In the genomic region with DNA sequence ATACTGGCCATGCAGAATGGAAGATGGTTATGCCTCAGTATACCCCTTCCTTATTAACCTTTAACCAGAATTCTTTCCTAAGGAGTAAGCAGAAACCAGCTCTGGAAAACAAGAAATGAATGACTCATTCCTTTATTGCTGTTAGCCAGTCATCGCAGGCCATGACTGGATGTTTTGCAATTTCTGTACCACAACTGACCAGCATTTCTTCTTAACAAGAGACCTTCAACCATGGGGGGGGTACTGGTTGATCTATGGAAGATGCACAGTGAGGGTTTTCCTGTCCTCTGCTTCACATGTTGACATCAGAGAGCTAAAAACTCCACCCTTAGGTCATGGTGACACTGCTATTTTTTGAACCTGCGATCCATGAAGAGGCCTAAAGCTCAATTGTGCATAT, we compare ENCODE assay signal across 11 cellular contexts. TPM values are rescaled to one million over a fixed set of nuclear protein-coding genes. Genes with fewer than 3 reads are reported as not detected.
DNase-seq lines count a peak whose midpoint lies in the region; ATAC-seq, FAIRE-seq and TF ChIP-seq lines count a peak whose summit lies in the region.
"Had no signal": no experiment of that assay in that cellular context is flagged by ENCODE, and none has a peak within 500 bp of the region (broad histone marks: within the 10 kb centered on the region; RNA-seq: fewer than 3 reads in every experiment).

No MANE protein-coding gene starts in this region.

- no peak for TF ChIP-seq RAD21 in A549 (conservative IDR thresholded peaks at IDR 0.05 in 1 of 2, IDR thresholded peaks at IDR 0.05 in 1 of 2)

- H3K27ac Mint-ChIP-seq in GM23338, result no peak overlapping the region
- H3K27ac Mint-ChIP-seq: activated naive CD8-positive, alpha-beta T cell treated with anti-CD3 and anti-CD28 coated beads for 36 hours had no signal

- TF ChIP-seq POLR2A in A549 (IDR thresholded peaks at IDR 0.05; ENCODE audit: low read length) (no peak), thyroid gland (IDR thresholded peaks at IDR 0.05) (no peak)

- peaks cover 14% of the 10 kb centered on the region for H3K4me1 ChIP-seq in A549
- no peaks in the 10 kb centered on the region for H3K4me1 ChIP-seq in GM23338 (ENCODE audit: insufficient read depth)
- H3K4me1 ChIP-seq in thyroid gland, result no peaks in the 10 kb centered on the region
- H3K4me1 ChIP-seq: BLaER1 had no signal

- H3K9me3 ChIP-seq in A549 (no peaks in the 10 kb centered on the region), thyroid gland (no peaks in the 10 kb centered on the region)
- H3K9me3 ChIP-seq: BLaER1, heart right ventricle had no signal

- intact Hi-C loops in thyroid gland (cut with DNase I), result no loop called here

- peak overlapping the region; percentile 65 for H3K4me2 ChIP-seq in A549
- no peak overlapping the region for H3K4me2 ChIP-seq in GM23338
- H3K4me2 ChIP-seq: BLaER1 had no signal

- POLR2A ChIA-PET in A549 (lab: Yijun Ruan, JAX), result interaction anchor here (0.5 kb wide), 1 partner anchor 643 kb away, joined by 3 read pairs; no protein-coding TSS in a partner anchor

- no peaks in the 10 kb centered on the region for H3F3A ChIP-seq in GM23338 (replicated peaks; ENCODE audit: low read depth)

- no peak for TF ChIP-seq EP300 in A549 (IDR thresholded peaks at IDR 0.05)

- no peaks in the 10 kb centered on the region; the same call in 2 of the 3 replicates for H3K9me3 Mint-ChIP-seq in GM23338
- H3K9me3 Mint-ChIP-seq: activated naive CD8-positive, alpha-beta T cell treated with anti-CD3 and anti-CD28 coated beads for 36 hours had no signal

- H3K36me3 Mint-ChIP-seq in GM23338 (ENCODE audit: low read depth), result no peaks in the 10 kb centered on the region
- H3K36me3 Mint-ChIP-seq: activated naive CD8-positive, alpha-beta T cell treated with anti-CD3 and anti-CD28 coated beads for 36 hours had no signal

- CTCF ChIA-PET in A549 (lab: Yijun Ruan, JAX), result no interaction called here

- 52% methylated on average over 2 of the region's 2 CpGs for WGBS in A549 (ENCODE audit: missing lambda C conversion rate)
- WGBS in thyroid gland, 2 donors, result 84 to 96% methylated on average over 2 of the region's 2 CpGs

- no peak overlapping the region for H2AFZ ChIP-seq in GM23338

- H3K4me1 Mint-ChIP-seq in GM23338, result peaks cover 8% of the 10 kb centered on the region
- H3K4me1 Mint-ChIP-seq: activated naive CD8-positive, alpha-beta T cell treated with anti-CD3 and anti-CD28 coated beads for 36 hours had no signal

- TF ChIP-seq CTCF in A549 (IDR thresholded peaks at IDR 0.05) (no peak), GM23338 (conservative IDR thresholded peaks at IDR 0.05; ENCODE audit: low read depth in 2 of 2) (no peak), thyroid gland (IDR thresholded peaks at IDR 0.05) (no peak)

- no peak for FAIRE-seq in A549 (lab: Jason Lieb, UNC)

- H3K79me2 ChIP-seq in GM23338 (replicated peaks; ENCODE audit: insufficient read depth), result no peaks in the 10 kb centered on the region

- H3K27me3 Mint-ChIP-seq in GM23338 (ENCODE audit: insufficient read depth, low read depth, poor library complexity), result no peaks in the 10 kb centered on the region
- H3K27me3 Mint-ChIP-seq: activated naive CD8-positive, alpha-beta T cell treated with anti-CD3 and anti-CD28 coated beads for 36 hours had no signal

- H3K36me3 ChIP-seq in GM23338 (ENCODE audit: insufficient read depth), result no peaks in the 10 kb centered on the region
- H3K36me3 ChIP-seq in thyroid gland, result no peaks in the 10 kb centered on the region
- H3K36me3 ChIP-seq: BLaER1, heart right ventricle had no signal

- H3K27me3 ChIP-seq in GM23338 (ENCODE audit: insufficient read depth) (no peaks in the 10 kb centered on the region), thyroid gland (no peaks in the 10 kb centered on the region)
- H3K27me3 ChIP-seq: BLaER1, heart right ventricle had no signal

- H3K4me3 Mint-ChIP-seq in GM23338, result no peak overlapping the region
- H3K4me3 Mint-ChIP-seq: activated naive CD8-positive, alpha-beta T cell treated with anti-CD3 and anti-CD28 coated beads for 36 hours had no signal

- H4K20me1 ChIP-seq in GM23338 (replicated peaks; ENCODE audit: insufficient read depth), result no peaks in the 10 kb centered on the region
- H4K20me1 ChIP-seq: BLaER1 had no signal

- peak; percentile 18 to 65 for DNase-seq in A549 (ENCODE audit: low read depth in 1 of 2, low spot score in 1 of 2)
- DNase-seq in HK-2 (ENCODE audit: unreplicated experiment), result peak; percentile 22
- peak; percentile 68 for DNase-seq in SKM-1 (lab: John Stamatoyannopoulos, UW; ENCODE audit: unreplicated experiment)
- peak; percentile 69 for DNase-seq in fibroblast of the conjunctiva (ENCODE audit: low read depth)
- DNase-seq in GM23338 (ENCODE audit: low spot score), result no peak
- no peak for DNase-seq in NCI-H446 treated with DMSO at 0.1 percent for 48 hours (lab: John Stamatoyannopoulos, UW)
- no peak for DNase-seq in thyroid gland
- no peak for DNase-seq in stimulated activated CD4-positive, alpha-beta T cell treated with anti-CD3 and anti-CD28 coated beads, Interleukin-2, amount 100 ng/mL, for 48 hours
- DNase-seq: activated naive CD8-positive, alpha-beta T cell treated with anti-CD3 and anti-CD28 coated beads for 36 hours; heart right ventricle had no signal

- H3K27ac ChIP-seq in A549, result peak overlapping the region; percentile 44 to 65
- no peak overlapping the region for H3K27ac ChIP-seq in GM23338 (ENCODE audit: low read depth)
- H3K27ac ChIP-seq in thyroid gland, result no peak overlapping the region
- H3K27ac ChIP-seq: BLaER1, heart right ventricle had no signal

- peaks cover 4% of the 10 kb centered on the region; the same call in 1 of the 2 replicates for H3K9me2 ChIP-seq in GM23338 (ENCODE audit: insufficient read depth)

- peak; percentile 73 to 74; a peak in 4 of 6 replicates for ATAC-seq in A549
- no peak for ATAC-seq in GM23338
- ATAC-seq: heart right ventricle had no signal

- H3K4me3 ChIP-seq in A549, result no peak overlapping the region
- H3K4me3 ChIP-seq in GM23338, result no peak overlapping the region
- H3K4me3 ChIP-seq in thyroid gland (replicated peaks in 1 of 3), result no peak overlapping the region
- H3K4me3 ChIP-seq: BLaER1, heart right ventricle had no signal

TF ChIP-seq in A549, 52 proteins besides CTCF, POLR2A, EP300 and RAD21:
- TF ChIP-seq NFE2L2 (conservative IDR thresholded peaks at IDR 0.05; ENCODE audit: low read length) (peak; percentile 63), ZNF302 (CRISPR knock-in tag; IDR thresholded peaks at IDR 0.05) (no peak), BHLHE40 (IDR thresholded peaks at IDR 0.05; ENCODE audit: low read depth, low read length) (no peak), MAFK (IDR thresholded peaks at IDR 0.05; ENCODE audit: partially characterized antibody) (peak; percentile 38), FOSL2 (IDR thresholded peaks at IDR 0.05) (peak; percentile 29; the same call in 1 of the 2 replicates), FOSL2 (CRISPR knock-in tag; IDR thresholded peaks at IDR 0.05) (peak; percentile 87), CBX8 (IDR thresholded peaks at IDR 0.05) (no peak), JUNB (IDR thresholded peaks at IDR 0.05) (peak; percentile 39; the same call in 1 of the 2 replicates), CEBPB (IDR thresholded peaks at IDR 0.05) (peak; percentile 60 to 84; a peak in 3 of 4 replicates)

RNA-seq across cellular contexts. Expression of a gene that starts 28.0 kb away (rescaled TPM):
- polyA plus RNA-seq in A549 (2011; rRNA removed) (38.2 and 39.0 TPM in 2 replicates), A549 (2017; fragmentation: RNase III; extraction: RNeasy Plus Mini Kit Qiagen cat#74134 plus additional on column Dnase treatment) (15.0 to 18.3 TPM (median 16.6 TPM) in 3 replicates), GM23338 (2016; fragmentation: Nextera tagmentation; extraction: Ambion mirVana) (27.9 and 33.3 TPM in 2 replicates)
- polyA plus RNA-seq in A549 (2012; cell fraction: cytosol; rRNA removed), result 11.1 and 11.4 TPM in 2 replicates
- polyA plus RNA-seq in A549 (2012; cell fraction: nucleus; rRNA removed), result 3.2 and 3.7 TPM in 2 replicates
- polyA minus RNA-seq in A549 (2011; rRNA and poly(A)+ RNA removed), result 21.3 and 24.6 TPM in 2 replicates
- total RNA-seq in GM23338 (2014; rRNA removed; shearing (Covaris generic)), result 51.4 and 59.6 TPM in 2 replicates
- total RNA-seq in thyroid gland, result 10 to 100 TPM; 18.0 to 23.2 (median 20.8) TPM

RNA-seq across cellular contexts. Expression of a gene that starts 43.0 kb away (rescaled TPM):
- polyA plus RNA-seq in A549 (2011; rRNA removed) (12.7 and 15.4 TPM in 2 replicates), A549 (2017; fragmentation: RNase III; extraction: RNeasy Plus Mini Kit Qiagen cat#74134 plus additional on column Dnase treatment) (0.33 to 0.67 TPM (median 0.35 TPM) in 3 replicates), GM23338 (2016; fragmentation: Nextera tagmentation; extraction: Ambion mirVana) (3.7 and 5.5 TPM in 2 replicates)
- 0.29 and 0.36 TPM in 2 replicates for polyA plus RNA-seq in A549 (2012; cell fraction: cytosol; rRNA removed)
- polyA plus RNA-seq in A549 (2012; cell fraction: nucleus; rRNA removed), result 0.40 and 0.49 TPM in 2 replicates
- 10.4 and 10.9 TPM in 2 replicates for polyA minus RNA-seq in A549 (2011; rRNA and poly(A)+ RNA removed)
- total RNA-seq in GM23338 (2014; rRNA removed; shearing (Covaris generic)), result 11.1 and 12.3 TPM in 2 replicates
- total RNA-seq in thyroid gland, result 10 to 100 TPM in 2 of 4 donors, 1 to 10 TPM in 2; 6.9 to 13.2 (median 10.2) TPM

Comparison
In these comparisons a context has a peak if more than half of its experiments do, and no peak if none do; other contexts are left out.
1. DNase-seq: peak in A549 (2 of 2), HK-2 (single experiment), SKM-1 (single experiment) and fibroblast of the conjunctiva (single experiment); none in GM23338 (single experiment), NCI-H446 treated with DMSO at 0.1 percent for 48 hours (single experiment), thyroid gland (0 of 2) and stimulated activated CD4-positive, alpha-beta T cell treated with anti-CD3 and anti-CD28 coated beads, Interleukin-2, amount 100 ng/mL, for 48 hours (0 of 2).
2. H3K27ac ChIP-seq: peak in A549 (2 of 2); none in GM23338 (single experiment) and thyroid gland (0 of 3).